ENCODE assay signal across 1 cellular context in the genomic region with DNA sequence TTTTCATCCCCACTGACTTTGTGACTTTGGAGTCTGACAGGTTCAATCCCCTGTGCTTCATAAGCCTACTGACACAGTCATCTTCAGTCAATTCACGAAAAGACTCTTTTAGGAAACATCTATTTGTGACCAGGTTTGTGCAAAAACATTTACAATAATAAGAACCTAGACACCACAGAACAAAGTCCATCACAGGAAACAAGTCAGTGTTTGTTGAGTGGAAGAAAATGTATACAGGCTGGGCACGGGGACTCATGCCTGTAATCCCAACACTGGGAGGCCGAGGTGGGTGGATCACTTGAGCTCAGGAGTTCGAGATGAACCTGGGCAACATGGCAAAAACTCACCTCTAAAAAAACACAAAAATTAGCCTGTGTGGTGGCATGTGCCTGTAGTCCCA.
TF ChIP-seq lines count a peak whose summit lies in the region.

No MANE protein-coding gene starts in this region.

TF ChIP-seq in HepG2, 621 proteins besides CTCF, POLR2A, EP300 and RAD21 (continued from another document):
- TF ChIP-seq, protein P1, sequence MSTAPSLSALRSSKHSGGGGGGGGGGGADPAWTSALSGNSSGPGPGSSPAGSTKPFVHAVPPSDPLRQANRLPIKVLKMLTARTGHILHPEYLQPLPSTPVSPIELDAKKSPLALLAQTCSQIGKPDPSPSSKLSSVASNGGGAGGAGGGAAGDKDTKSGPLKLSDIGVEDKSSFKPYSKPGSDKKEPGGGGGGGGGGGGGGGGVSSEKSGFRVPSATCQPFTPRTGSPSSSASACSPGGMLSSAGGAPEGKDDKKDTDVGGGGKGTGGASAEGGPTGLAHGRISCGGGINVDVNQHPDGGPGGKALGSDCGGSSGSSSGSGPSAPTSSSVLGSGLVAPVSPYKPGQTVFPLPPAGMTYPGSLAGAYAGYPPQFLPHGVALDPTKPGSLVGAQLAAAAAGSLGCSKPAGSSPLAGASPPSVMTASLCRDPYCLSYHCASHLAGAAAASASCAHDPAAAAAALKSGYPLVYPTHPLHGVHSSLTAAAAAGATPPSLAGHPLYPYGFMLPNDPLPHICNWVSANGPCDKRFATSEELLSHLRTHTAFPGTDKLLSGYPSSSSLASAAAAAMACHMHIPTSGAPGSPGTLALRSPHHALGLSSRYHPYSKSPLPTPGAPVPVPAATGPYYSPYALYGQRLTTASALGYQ (CRISPR knock-in tag; IDR thresholded peaks at IDR 0.05), result no peak
- TF ChIP-seq EHMT2 (IDR thresholded peaks at IDR 0.05; ENCODE audit: borderline replicate concordance, low read depth, low read length) (peak; percentile 35; the same call in 1 of the 2 replicates), RXRB (CRISPR knock-in tag; IDR thresholded peaks at IDR 0.05; ENCODE audit: borderline replicate concordance) (peak; percentile 71; the same call in 1 of the 2 replicates), ZNF674 (CRISPR knock-in tag; IDR thresholded peaks at IDR 0.05; ENCODE audit: low read depth) (no peak), HNRNPUL1 (IDR thresholded peaks at IDR 0.05; ENCODE audit: low read depth, low read length) (no peak), ZNF724P (CRISPR knock-in tag; IDR thresholded peaks at IDR 0.05; ENCODE audit: borderline replicate concordance) (no peak), RAD51 (IDR thresholded peaks at IDR 0.05; ENCODE audit: borderline replicate concordance) (no peak), ZNF782 (CRISPR knock-in tag; IDR thresholded peaks at IDR 0.05; ENCODE audit: borderline replicate concordance) (no peak), PAWR (CRISPR knock-in tag; IDR thresholded peaks at IDR 0.05; ENCODE audit: borderline replicate concordance) (no peak), ZNF737 (CRISPR knock-in tag; IDR thresholded peaks at IDR 0.05; ENCODE audit: borderline replicate concordance) (no peak), PHF8 (CRISPR knock-in tag; IDR thresholded peaks at IDR 0.05) (no peak), ZNF225 (CRISPR knock-in tag; IDR thresholded peaks at IDR 0.05) (no peak), SIN3B (IDR thresholded peaks at IDR 0.05; ENCODE audit: low read length) (no peak), ATF7 (IDR thresholded peaks at IDR 0.05) (no peak), ATF7 (CRISPR knock-in tag; IDR thresholded peaks at IDR 0.05) (no peak), NRL (CRISPR knock-in tag; IDR thresholded peaks at IDR 0.05; ENCODE audit: borderline replicate concordance) (no peak), TAF15 (IDR thresholded peaks at IDR 0.05; ENCODE audit: low read depth, low read length, poor library complexity, severe bottlenecking) (no peak), TARDBP (CRISPR knock-in tag; IDR thresholded peaks at IDR 0.05) (0 out of 2 replicates have a peak, but pooled peaks have one; percentile 21), TRIM24 (CRISPR knock-in tag; IDR thresholded peaks at IDR 0.05) (no peak), NCOA5 (CRISPR knock-in tag; IDR thresholded peaks at IDR 0.05) (no peak), NFKB2 (CRISPR knock-in tag; IDR thresholded peaks at IDR 0.05; ENCODE audit: borderline replicate concordance) (no peak), ZNF205 (CRISPR knock-in tag; IDR thresholded peaks at IDR 0.05) (no peak), TCF12 (IDR thresholded peaks at IDR 0.05) (no peak), TCF12 (CRISPR knock-in tag; IDR thresholded peaks at IDR 0.05) (no peak)
- TF ChIP-seq, protein P2, sequence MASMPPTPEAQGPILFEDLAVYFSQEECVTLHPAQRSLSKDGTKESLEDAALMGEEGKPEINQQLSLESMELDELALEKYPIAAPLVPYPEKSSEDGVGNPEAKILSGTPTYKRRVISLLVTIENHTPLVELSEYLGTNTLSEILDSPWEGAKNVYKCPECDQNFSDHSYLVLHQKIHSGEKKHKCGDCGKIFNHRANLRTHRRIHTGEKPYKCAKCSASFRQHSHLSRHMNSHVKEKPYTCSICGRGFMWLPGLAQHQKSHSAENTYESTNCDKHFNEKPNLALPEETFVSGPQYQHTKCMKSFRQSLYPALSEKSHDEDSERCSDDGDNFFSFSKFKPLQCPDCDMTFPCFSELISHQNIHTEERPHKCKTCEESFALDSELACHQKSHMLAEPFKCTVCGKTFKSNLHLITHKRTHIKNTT (CRISPR knock-in tag; IDR thresholded peaks at IDR 0.05), result no peak
- TF ChIP-seq, protein P3, sequence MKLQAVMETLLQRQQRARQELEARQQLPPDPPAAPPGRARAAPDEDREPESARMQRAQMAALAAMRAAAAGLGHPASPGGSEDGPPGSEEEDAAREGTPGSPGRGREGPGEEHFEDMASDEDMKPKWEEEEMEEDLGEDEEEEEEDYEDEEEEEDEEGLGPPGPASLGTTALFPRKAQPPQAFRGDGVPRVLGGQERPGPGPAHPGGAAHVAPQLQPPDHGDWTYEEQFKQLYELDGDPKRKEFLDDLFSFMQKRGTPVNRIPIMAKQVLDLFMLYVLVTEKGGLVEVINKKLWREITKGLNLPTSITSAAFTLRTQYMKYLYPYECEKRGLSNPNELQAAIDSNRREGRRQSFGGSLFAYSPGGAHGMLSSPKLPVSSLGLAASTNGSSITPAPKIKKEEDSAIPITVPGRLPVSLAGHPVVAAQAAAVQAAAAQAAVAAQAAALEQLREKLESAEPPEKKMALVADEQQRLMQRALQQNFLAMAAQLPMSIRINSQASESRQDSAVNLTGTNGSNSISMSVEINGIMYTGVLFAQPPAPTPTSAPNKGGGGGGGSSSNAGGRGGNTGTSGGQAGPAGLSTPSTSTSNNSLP (IDR thresholded peaks at IDR 0.05; ENCODE audit: low read depth, low read length), result no peak
- TF ChIP-seq, protein P4, sequence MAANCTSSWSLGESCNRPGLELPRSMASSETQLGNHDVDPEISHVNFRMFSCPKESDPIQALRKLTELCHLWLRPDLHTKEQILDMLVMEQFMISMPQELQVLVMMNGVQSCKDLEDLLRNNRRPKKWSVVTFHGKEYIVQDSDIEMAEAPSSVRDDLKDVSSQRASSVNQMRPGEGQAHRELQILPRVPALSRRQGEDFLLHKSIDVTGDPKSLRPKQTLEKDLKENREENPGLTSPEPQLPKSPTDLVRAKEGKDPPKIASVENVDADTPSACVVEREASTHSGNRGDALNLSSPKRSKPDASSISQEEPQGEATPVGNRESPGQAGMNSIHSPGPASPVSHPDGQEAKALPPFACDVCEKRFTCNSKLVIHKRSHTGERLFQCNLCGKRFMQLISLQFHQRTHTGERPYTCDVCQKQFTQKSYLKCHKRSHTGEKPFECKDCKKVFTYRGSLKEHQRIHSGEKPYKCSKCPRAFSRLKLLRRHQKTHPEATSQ (CRISPR knock-in tag; IDR thresholded peaks at IDR 0.05; ENCODE audit: borderline replicate concordance), result no peak
- TF ChIP-seq, protein P5, sequence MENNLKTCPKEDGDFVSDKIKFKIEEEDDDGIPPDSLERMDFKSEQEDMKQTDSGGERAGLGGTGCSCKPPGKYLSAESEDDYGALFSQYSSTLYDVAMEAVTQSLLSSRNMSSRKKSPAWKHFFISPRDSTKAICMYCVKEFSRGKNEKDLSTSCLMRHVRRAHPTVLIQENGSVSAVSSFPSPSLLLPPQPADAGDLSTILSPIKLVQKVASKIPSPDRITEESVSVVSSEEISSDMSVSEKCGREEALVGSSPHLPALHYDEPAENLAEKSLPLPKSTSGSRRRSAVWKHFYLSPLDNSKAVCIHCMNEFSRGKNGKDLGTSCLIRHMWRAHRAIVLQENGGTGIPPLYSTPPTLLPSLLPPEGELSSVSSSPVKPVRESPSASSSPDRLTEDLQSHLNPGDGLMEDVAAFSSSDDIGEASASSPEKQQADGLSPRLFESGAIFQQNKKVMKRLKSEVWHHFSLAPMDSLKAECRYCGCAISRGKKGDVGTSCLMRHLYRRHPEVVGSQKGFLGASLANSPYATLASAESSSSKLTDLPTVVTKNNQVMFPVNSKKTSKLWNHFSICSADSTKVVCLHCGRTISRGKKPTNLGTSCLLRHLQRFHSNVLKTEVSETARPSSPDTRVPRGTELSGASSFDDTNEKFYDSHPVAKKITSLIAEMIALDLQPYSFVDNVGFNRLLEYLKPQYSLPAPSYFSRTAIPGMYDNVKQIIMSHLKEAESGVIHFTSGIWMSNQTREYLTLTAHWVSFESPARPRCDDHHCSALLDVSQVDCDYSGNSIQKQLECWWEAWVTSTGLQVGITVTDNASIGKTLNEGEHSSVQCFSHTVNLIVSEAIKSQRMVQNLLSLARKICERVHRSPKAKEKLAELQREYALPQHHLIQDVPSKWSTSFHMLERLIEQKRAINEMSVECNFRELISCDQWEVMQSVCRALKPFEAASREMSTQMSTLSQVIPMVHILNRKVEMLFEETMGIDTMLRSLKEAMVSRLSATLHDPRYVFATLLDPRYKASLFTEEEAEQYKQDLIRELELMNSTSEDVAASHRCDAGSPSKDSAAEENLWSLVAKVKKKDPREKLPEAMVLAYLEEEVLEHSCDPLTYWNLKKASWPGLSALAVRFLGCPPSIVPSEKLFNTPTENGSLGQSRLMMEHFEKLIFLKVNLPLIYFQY (CRISPR knock-in tag; IDR thresholded peaks at IDR 0.05; ENCODE audit: borderline replicate concordance), result peak; percentile 58; the same call in 1 of the 2 replicates
- TF ChIP-seq, protein P6, sequence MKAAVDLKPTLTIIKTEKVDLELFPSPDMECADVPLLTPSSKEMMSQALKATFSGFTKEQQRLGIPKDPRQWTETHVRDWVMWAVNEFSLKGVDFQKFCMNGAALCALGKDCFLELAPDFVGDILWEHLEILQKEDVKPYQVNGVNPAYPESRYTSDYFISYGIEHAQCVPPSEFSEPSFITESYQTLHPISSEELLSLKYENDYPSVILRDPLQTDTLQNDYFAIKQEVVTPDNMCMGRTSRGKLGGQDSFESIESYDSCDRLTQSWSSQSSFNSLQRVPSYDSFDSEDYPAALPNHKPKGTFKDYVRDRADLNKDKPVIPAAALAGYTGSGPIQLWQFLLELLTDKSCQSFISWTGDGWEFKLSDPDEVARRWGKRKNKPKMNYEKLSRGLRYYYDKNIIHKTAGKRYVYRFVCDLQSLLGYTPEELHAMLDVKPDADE (CRISPR knock-in tag; IDR thresholded peaks at IDR 0.05), result no peak
- TF ChIP-seq, protein P7, sequence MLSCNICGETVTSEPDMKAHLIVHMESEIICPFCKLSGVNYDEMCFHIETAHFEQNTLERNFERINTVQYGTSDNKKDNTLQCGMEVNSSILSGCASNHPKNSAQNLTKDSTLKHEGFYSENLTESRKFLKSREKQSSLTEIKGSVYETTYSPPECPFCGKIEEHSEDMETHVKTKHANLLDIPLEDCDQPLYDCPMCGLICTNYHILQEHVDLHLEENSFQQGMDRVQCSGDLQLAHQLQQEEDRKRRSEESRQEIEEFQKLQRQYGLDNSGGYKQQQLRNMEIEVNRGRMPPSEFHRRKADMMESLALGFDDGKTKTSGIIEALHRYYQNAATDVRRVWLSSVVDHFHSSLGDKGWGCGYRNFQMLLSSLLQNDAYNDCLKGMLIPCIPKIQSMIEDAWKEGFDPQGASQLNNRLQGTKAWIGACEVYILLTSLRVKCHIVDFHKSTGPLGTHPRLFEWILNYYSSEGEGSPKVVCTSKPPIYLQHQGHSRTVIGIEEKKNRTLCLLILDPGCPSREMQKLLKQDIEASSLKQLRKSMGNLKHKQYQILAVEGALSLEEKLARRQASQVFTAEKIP (CRISPR knock-in tag; IDR thresholded peaks at IDR 0.05; ENCODE audit: borderline replicate concordance), result no peak
